Comparison of ENCODE assay signal across 11 cellular contexts in genomic region chr1:9715536-9716226, GRCh38.
DNase-seq lines count a peak whose midpoint lies in the region; ATAC-seq lines count a peak whose summit lies in the region.
"Had no signal": no experiment of that assay in that cellular context is flagged by ENCODE, and none has a peak within 500 bp of the region (broad histone marks: within the 10 kb centered on the region; RNA-seq: fewer than 3 reads in every experiment).

No MANE protein-coding gene starts in this region.

- peak; percentile 37 to 57 for DNase-seq in stimulated activated CD4-positive, alpha-beta T cell treated with anti-CD3 and anti-CD28 coated beads, Interleukin-2, amount 100 ng/mL, for 24 hours
- no peak for DNase-seq in stimulated activated CD4-positive, alpha-beta T cell treated with anti-CD3 and anti-CD28 coated beads, Interleukin-12 subunit alpha, Interleukin-12 subunit beta, amount 100 ng/mL, for 4 hours
- peak; percentile 64 to 69 for DNase-seq in activated T-cell treated with anti-CD3 and anti-CD28 coated beads, Interleukin-2, amount 50 U/mL, for 48 hours
- DNase-seq in NCI-H526 treated with DMSO at 0.1 percent for 48 hours (lab: John Stamatoyannopoulos, UW) (no peak), NCI-H2081 (lab: John Stamatoyannopoulos, UW) (no peak), NCI-H1436 treated with DMSO at 0.1 percent for 48 hours (lab: John Stamatoyannopoulos, UW) (no peak)
- DNase-seq: EL, NCI-H748 treated with DMSO at 0.1 percent for 48 hours had no signal

- ATAC-seq in activated CD4-positive, CD25-positive, alpha-beta regulatory T cell treated with anti-CD3 and anti-CD28 coated beads, Interleukin-2, amount 50 U/mL, for 24 hours, result no peak

- no peaks in the 10 kb centered on the region for H3K9me3 ChIP-seq in iPS-18a (ENCODE audit: control insufficient read depth, low read depth, low read length)

- no peaks in the 10 kb centered on the region for H3K36me3 ChIP-seq in iPS-18a (ENCODE audit: control insufficient read depth, low read depth, low read length)

- peak overlapping the region; percentile 30 for H3K27ac ChIP-seq in iPS-18a (ENCODE audit: low read length)
- H3K27ac ChIP-seq: SK-N-MC had no signal

- H3K9ac ChIP-seq in iPS-18a (ENCODE audit: low read length), result no peak overlapping the region

- peaks cover 21% of the 10 kb centered on the region for H3K4me1 ChIP-seq in iPS-18a (ENCODE audit: control insufficient read depth, low read depth, low read length)

- H3K4me3 ChIP-seq in iPS-18a (ENCODE audit: low read length), result no peak overlapping the region
- H3K4me3 ChIP-seq: SK-N-MC had no signal

- no peaks in the 10 kb centered on the region for H3K27me3 ChIP-seq in iPS-18a (ENCODE audit: control insufficient read depth, insufficient read depth, low read length)

Comparison
In these comparisons a context has a peak if more than half of its experiments do, and no peak if none do; other contexts are left out.
1. DNase-seq: peak in stimulated activated CD4-positive, alpha-beta T cell treated with anti-CD3 and anti-CD28 coated beads, Interleukin-2, amount 100 ng/mL, for 24 hours (2 of 2) and activated T-cell treated with anti-CD3 and anti-CD28 coated beads, Interleukin-2, amount 50 U/mL, for 48 hours (2 of 2); none in stimulated activated CD4-positive, alpha-beta T cell treated with anti-CD3 and anti-CD28 coated beads, Interleukin-12 subunit alpha, Interleukin-12 subunit beta, amount 100 ng/mL, for 4 hours (single experiment), NCI-H526 treated with DMSO at 0.1 percent for 48 hours (single experiment), NCI-H2081 (0 of 2) and NCI-H1436 treated with DMSO at 0.1 percent for 48 hours (single experiment).